ENCODE assay signal across 15 cellular contexts in the genomic region with DNA sequence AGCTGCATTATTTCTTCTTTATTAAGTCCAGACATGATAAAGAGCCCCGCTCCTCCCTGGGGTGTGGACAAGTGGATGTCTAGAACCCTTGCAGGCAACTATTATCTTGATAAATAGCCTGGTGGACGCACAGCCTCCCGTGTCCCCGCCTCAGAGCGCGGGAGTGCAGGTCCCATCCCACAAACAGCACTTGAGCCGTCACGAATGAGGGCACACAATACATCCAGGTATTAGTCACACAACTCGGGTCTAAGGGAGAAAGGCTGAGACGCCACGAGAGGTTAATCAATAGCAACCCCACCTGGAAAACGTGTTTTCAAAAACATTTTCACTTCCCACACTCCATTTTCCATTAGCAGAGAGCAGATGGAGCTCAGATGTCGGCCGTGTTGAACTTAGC.
DNase-seq lines count a peak whose midpoint lies in the region; ATAC-seq and TF ChIP-seq lines count a peak whose summit lies in the region.
"Had no signal": no experiment of that assay in that cellular context is flagged by ENCODE, and none has a peak within 500 bp of the region (broad histone marks: within the 10 kb centered on the region; RNA-seq: fewer than 3 reads in every experiment).

No MANE protein-coding gene starts in this region.

- H3K27me3 ChIP-seq in Caco-2 (replicated peaks; ENCODE audit: control insufficient read depth, insufficient read depth, low read length): no peaks in the 10 kb centered on the region

- no peak overlapping the region for H3K4me3 ChIP-seq in Caco-2 (ENCODE audit: low read depth, low read length)
- H3K4me3 ChIP-seq: tibial artery had no signal

- intact Hi-C loops in Caco-2 (cut with micrococcal nuclease; ENCODE audit: unreplicated experiment): no loop called here

- H3K36me3 Mint-ChIP-seq in WTC11: no peaks in the 10 kb centered on the region
- H3K36me3 Mint-ChIP-seq in Caco-2 (ENCODE audit: insufficient read depth, unreplicated experiment): no peaks in the 10 kb centered on the region
- H3K36me3 Mint-ChIP-seq: naive thymus-derived CD8-positive, alpha-beta T cell had no signal

- H3K27ac Mint-ChIP-seq in WTC11 (0 out of 2 replicates have a peak overlapping the region, but pooled peaks have one; percentile 8), Caco-2 (ENCODE audit: unreplicated experiment) (no peak overlapping the region)
- H3K27ac Mint-ChIP-seq: activated B cell treated with CpG ODN at 0.5 μM for 24 hours; activated T-helper 2 cell treated with anti-CD3 and anti-CD28 coated beads, Interferon-gamma antibody, Interleukin-2, Interleukin-4, amounts not matched to agents 10 μg/mL and 5 μg/mL and 100 μg/mL, durations not matched to agents 14 hours and 24 hours and 36 hours; B cell; naive thymus-derived CD8-positive, alpha-beta T cell had no signal

- DNase-seq in NCI-H1105 treated with DMSO at 0.1 percent for 48 hours (lab: John Stamatoyannopoulos, UW) (peak; percentile 88), NCI-H2107 (lab: John Stamatoyannopoulos, UW) (peak; percentile 88), WTC11 (ENCODE audit: low spot score) (no peak), renal cortical epithelial cell (ENCODE audit: low read depth) (peak; percentile 59), Caco-2 (no peak), SW480 (ENCODE audit: low spot score) (no peak)
- DNase-seq: activated B cell treated with CpG ODN at 0.5 μM for 24 hours; Karpas-422; naive thymus-derived CD8-positive, alpha-beta T cell; NCI-H2171; T-helper 1 cell had no signal

- H3K27me3 Mint-ChIP-seq in WTC11 (ENCODE audit: low read depth) (no peaks in the 10 kb centered on the region), Caco-2 (ENCODE audit: insufficient read depth, unreplicated experiment) (peaks cover 18% of the 10 kb centered on the region)
- H3K27me3 Mint-ChIP-seq: B cell had no signal

- no TSS peak for BruUV-seq in Caco-2 (replicated peaks; lab: Mats Ljungman, UMichigan)

- TF ChIP-seq CTCF in WTC11 (IDR thresholded peaks at IDR 0.05) (no peak), Caco-2 (IDR thresholded peaks at IDR 0.05; ENCODE audit: insufficient read depth in 1 of 2, low read depth in 1 of 2, low read length in 1 of 2, severe bottlenecking in 1 of 2, unreplicated experiment in 1 of 2) (no peak)

- no peak for ATAC-seq in WTC11
- no peak for ATAC-seq in GM21367 (IDR thresholded peaks at IDR 0.05; ENCODE audit: unreplicated experiment)
- ATAC-seq: naive thymus-derived CD8-positive, alpha-beta T cell had no signal

- peaks cover 44% of the 10 kb centered on the region for H3K4me1 Mint-ChIP-seq in WTC11
- H3K4me1 Mint-ChIP-seq in Caco-2 (ENCODE audit: low read depth, unreplicated experiment): no peaks in the 10 kb centered on the region
- H3K4me1 Mint-ChIP-seq: activated B cell treated with CpG ODN at 0.5 μM for 24 hours; B cell; naive thymus-derived CD8-positive, alpha-beta T cell had no signal

- H3K4me1 ChIP-seq in Caco-2: no peaks in the 10 kb centered on the region
- H3K4me1 ChIP-seq: tibial artery had no signal

- POLR2A ChIA-PET in WTC11 (lab: Charles Lee): no interaction called here
- POLR2A ChIA-PET in Caco-2 (lab: Charles Lee): no interaction called here

- H3K9me3 Mint-ChIP-seq in WTC11: no peaks in the 10 kb centered on the region
- H3K9me3 Mint-ChIP-seq in Caco-2 (ENCODE audit: unreplicated experiment): no peaks in the 10 kb centered on the region
- H3K9me3 Mint-ChIP-seq: activated B cell treated with CpG ODN at 0.5 μM for 24 hours; activated T-helper 2 cell treated with anti-CD3 and anti-CD28 coated beads, Interferon-gamma antibody, Interleukin-2, Interleukin-4, amounts not matched to agents 10 μg/mL and 5 μg/mL and 100 μg/mL, durations not matched to agents 14 hours and 24 hours and 36 hours had no signal

- CTCF ChIA-PET in WTC11 (lab: Charles Lee) (interaction anchor here (1.1 kb wide), 1 partner anchor 1631 kb away, joined by 3 read pairs; no protein-coding TSS in a partner anchor), Caco-2 (lab: Charles Lee) (interaction anchor here (1.1 kb wide), 1 partner anchor 590 kb away, joined by 3 read pairs; no protein-coding TSS in a partner anchor)

- H3K9me3 ChIP-seq in Caco-2: no peaks in the 10 kb centered on the region

- no peaks in the 10 kb centered on the region for H3K36me3 ChIP-seq in Caco-2 (ENCODE audit: control insufficient read depth, insufficient read depth, low read length)
- H3K36me3 ChIP-seq: tibial artery had no signal

- no peak overlapping the region for H3K4me3 Mint-ChIP-seq in WTC11
- H3K4me3 Mint-ChIP-seq in Caco-2 (ENCODE audit: unreplicated experiment): no peak overlapping the region
- H3K4me3 Mint-ChIP-seq: activated B cell treated with CpG ODN at 0.5 μM for 24 hours; B cell; naive thymus-derived CD8-positive, alpha-beta T cell had no signal

TF ChIP-seq in WTC11, 78 proteins besides CTCF, POLR2A, EP300 and RAD21:
- TF ChIP-seq FOXK1 (CRISPR knock-in tag; IDR thresholded peaks at IDR 0.05) (no peak), TP53 (CRISPR knock-in tag; IDR thresholded peaks at IDR 0.05) (no peak), ZNF138 (CRISPR knock-in tag; conservative IDR thresholded peaks at IDR 0.05) (no peak)

Comparison
In these comparisons a context has a peak if more than half of its experiments do, and no peak if none do; other contexts are left out.
1. DNase-seq: peak in NCI-H1105 treated with DMSO at 0.1 percent for 48 hours (single experiment), NCI-H2107 (single experiment) and renal cortical epithelial cell (single experiment); none in WTC11 (single experiment), Caco-2 (0 of 2) and SW480 (single experiment).